In genomic region chr6:22325481-22325880, GRCh38 we compare ENCODE assay signal across 25 cellular contexts. TPM values are rescaled to one million over a fixed set of nuclear protein-coding genes. Genes with fewer than 3 reads are reported as not detected.
DNase-seq lines count a peak whose midpoint lies in the region; ATAC-seq, FAIRE-seq and TF ChIP-seq lines count a peak whose summit lies in the region.
"Had no signal": no experiment of that assay in that cellular context is flagged by ENCODE, and none has a peak within 500 bp of the region (broad histone marks: within the 10 kb centered on the region; RNA-seq: fewer than 3 reads in every experiment).

No MANE protein-coding gene starts in this region.

- H3K36me3 ChIP-seq in liver (ENCODE audit: control insufficient read depth in 4 of 4, insufficient read depth in 3 of 4, low read depth in 1 of 4, low read length in 3 of 4) (no peaks in the 10 kb centered on the region), HepG2 (replicated peaks in 1 of 2; ENCODE audit: control insufficient read depth in 1 of 2, insufficient read depth in 2 of 2, low read length in 2 of 2) (no peaks in the 10 kb centered on the region), brain microvascular endothelial cell (replicated peaks) (no peaks in the 10 kb centered on the region)

- no peak overlapping the region for H3K4me2 ChIP-seq in HepG2 (ENCODE audit: low read depth, low read length)
- H3K4me2 ChIP-seq: A549 had no signal

- no peak for DNase-seq in Right ventricle myocardium superior
- DNase-seq in right cardiac atrium = no peak
- DNase-seq in HepG2 (ENCODE audit: low spot score) = no peak
- DNase-seq in left kidney (ENCODE audit: low read depth, low spot score) = peak; percentile 18
- DNase-seq in brain microvascular endothelial cell = no peak
- DNase-seq: AML-193; CD4-positive, alpha-beta T cell; DMS153; DMS79; GF-D8; GOT3; H7; HFFc6 had no signal

- POLR2A ChIA-PET in HepG2 (lab: Yijun Ruan, JAX) = no interaction called here

- no peaks in the 10 kb centered on the region for H3K27me3 ChIP-seq in right cardiac atrium (ENCODE audit: control insufficient read depth, insufficient read depth)
- H3K27me3 ChIP-seq in liver (ENCODE audit: control insufficient read depth in 4 of 4, insufficient read depth in 4 of 4, low read length in 3 of 4) = no peaks in the 10 kb centered on the region
- H3K27me3 ChIP-seq in HepG2 (ENCODE audit: control insufficient read depth in 1 of 2, insufficient read depth in 2 of 2, low read length in 2 of 2) = no peaks in the 10 kb centered on the region
- no peaks in the 10 kb centered on the region for H3K27me3 ChIP-seq in brain microvascular endothelial cell (replicated peaks)

- peak in 1 of 2 donors; percentile 10 for TF ChIP-seq RAD21 in liver (IDR thresholded peaks at IDR 0.05)
- no peak for TF ChIP-seq RAD21 in HepG2 (CRISPR knock-in tag; IDR thresholded peaks at IDR 0.05)

- FAIRE-seq in HepG2 (lab: Jason Lieb, UNC) = no peak
- FAIRE-seq: A549 had no signal

- H3K4me3 ChIP-seq in right cardiac atrium (ENCODE audit: low read length) (no peak overlapping the region), liver (ENCODE audit: low read depth in 1 of 3, low read length in 3 of 3) (no peak overlapping the region), HepG2 (replicated peaks in 1 of 3; ENCODE audit: insufficient read depth in 1 of 3, low read depth in 2 of 3, low read length in 3 of 3) (no peak overlapping the region), brain microvascular endothelial cell (ENCODE audit: low read depth, low read length) (no peak overlapping the region)
- H3K4me3 ChIP-seq: A549 had no signal

- intact Hi-C loops in Right ventricle myocardium superior (cut with DNase I) = no loop called here
- intact Hi-C loops in right cardiac atrium (cut with DNase I) = no loop called here
- intact Hi-C loops in HepG2 (cut with micrococcal nuclease; ENCODE audit: unreplicated experiment) = no loop called here

- CTCF ChIA-PET in HepG2 (lab: Yijun Ruan, JAX; ENCODE audit: low intra/inter-chr PET ratio, low total read pairs) = no interaction called here

- H3K79me2 ChIP-seq in HepG2 (ENCODE audit: insufficient read depth, low read length) = no peaks in the 10 kb centered on the region

- TF ChIP-seq CTCF in liver (IDR thresholded peaks at IDR 0.05; ENCODE audit: low read depth, low read length, missing input control) = no peak
- no peak for TF ChIP-seq CTCF in HepG2 (CRISPR knock-in tag; IDR thresholded peaks at IDR 0.05)
- TF ChIP-seq CTCF in brain microvascular endothelial cell (IDR thresholded peaks at IDR 0.05; ENCODE audit: low read depth, low read length, missing control alignments) = no peak

- peak; percentile 22 for ATAC-seq in Right ventricle myocardium superior (ENCODE audit: poor library complexity)
- ATAC-seq in right cardiac atrium = no peak
- ATAC-seq in HepG2 = no peak
- no peak for ATAC-seq in HG02938 (IDR thresholded peaks at IDR 0.05; ENCODE audit: unreplicated experiment)
- ATAC-seq in HG02870 (IDR thresholded peaks at IDR 0.05; ENCODE audit: unreplicated experiment) = no peak
- ATAC-seq: A549, HCT116 had no signal

- H3K9ac ChIP-seq in liver (ENCODE audit: low read depth in 1 of 2, low read length in 2 of 2) = no peak overlapping the region
- H3K9ac ChIP-seq in HepG2 (ENCODE audit: insufficient read depth, low read depth, low read length) = no peak overlapping the region

- no peak overlapping the region for H2AFZ ChIP-seq in HepG2 (ENCODE audit: low read length)

- in situ Hi-C loops in HepG2 (cut with HindIII; ENCODE audit: extremely low pct_ligation_motif_present, low pct_unique_long_range_greater_than_20kb) = no loop called here
- in situ Hi-C loops in brain microvascular endothelial cell (cut with HindIII; ENCODE audit: low pct_ligation_motif_present, low sequenced_read_pairs) = no loop called here

- H3K27ac ChIP-seq in right cardiac atrium (ENCODE audit: low read length) (no peak overlapping the region), liver (ENCODE audit: low read depth in 1 of 2, low read length in 2 of 2) (no peak overlapping the region), HepG2 (ENCODE audit: extremely low read length, insufficient read depth, low read length) (no peak overlapping the region), brain microvascular endothelial cell (no peak overlapping the region)
- H3K27ac ChIP-seq: 22Rv1, A549, C4-2B, HL-60 had no signal

- no peaks in the 10 kb centered on the region for H4K20me1 ChIP-seq in HepG2 (ENCODE audit: insufficient read depth, low read length)

- BruUV-seq in HepG2 (replicated peaks; lab: Mats Ljungman, UMichigan) = no TSS peak

- no peak for TF ChIP-seq EP300 in HepG2 (IDR thresholded peaks at IDR 0.05; ENCODE audit: low read depth in 2 of 2, low read length in 2 of 2)
- no peak for TF ChIP-seq EP300 in HepG2 (CRISPR knock-in tag; IDR thresholded peaks at IDR 0.05; ENCODE audit: borderline replicate concordance)

- TF ChIP-seq POLR2A in HepG2 (IDR thresholded peaks at IDR 0.05; ENCODE audit: insufficient read depth in 1 of 2, low read depth in 2 of 2, low read length in 2 of 2) = no peak

- no peaks in the 10 kb centered on the region for H3K4me1 ChIP-seq in right cardiac atrium (ENCODE audit: control insufficient read depth, insufficient read depth, low read length)
- no peaks in the 10 kb centered on the region for H3K4me1 ChIP-seq in liver (ENCODE audit: control insufficient read depth in 4 of 4, insufficient read depth in 4 of 4, low read length in 3 of 4)
- H3K4me1 ChIP-seq in HepG2 (ENCODE audit: insufficient read depth, low read length) = no peaks in the 10 kb centered on the region

- H3K9me3 ChIP-seq in right cardiac atrium (ENCODE audit: control insufficient read depth, low read length) (no peaks in the 10 kb centered on the region), liver (ENCODE audit: control insufficient read depth in 4 of 4, low read length in 3 of 4) (peaks cover 0 to 3% (median 0%) of the 10 kb centered on the region in 4 donors), HepG2 (ENCODE audit: low read length) (peaks cover 80% of the 10 kb centered on the region)
- H3K9me3 ChIP-seq: A549 had no signal

TF ChIP-seq in liver, 16 proteins besides CTCF, POLR2A, EP300 and RAD21:
- TF ChIP-seq FOXA2 (IDR thresholded peaks at IDR 0.05) (no peak), NR2F2 (IDR thresholded peaks at IDR 0.05) (peak; percentile 98), RXRA (IDR thresholded peaks at IDR 0.05) (peak; percentile 40 to 45)

TF ChIP-seq in HepG2, 621 proteins besides CTCF, POLR2A, EP300 and RAD21 (continues in another document):
- no peak for TF ChIP-seq ZNF740 (CRISPR knock-in tag; IDR thresholded peaks at IDR 0.05)
- TF ChIP-seq ERF (CRISPR knock-in tag; IDR thresholded peaks at IDR 0.05) = no peak
- TF ChIP-seq ZBTB7A (CRISPR knock-in tag; IDR thresholded peaks at IDR 0.05) = no peak
- no peak for TF ChIP-seq MEIS1 (CRISPR knock-in tag; IDR thresholded peaks at IDR 0.05; ENCODE audit: borderline replicate concordance)
- no peak for TF ChIP-seq HBP1 (CRISPR knock-in tag; IDR thresholded peaks at IDR 0.05; ENCODE audit: low read depth)
- no peak for TF ChIP-seq HNF4A (CRISPR knock-in tag; IDR thresholded peaks at IDR 0.05)
- no peak for TF ChIP-seq ZMYM4 (CRISPR knock-in tag; IDR thresholded peaks at IDR 0.05)
- no peak for TF ChIP-seq NKX3-1 (CRISPR knock-in tag; IDR thresholded peaks at IDR 0.05)
- TF ChIP-seq GATAD1 (CRISPR knock-in tag; IDR thresholded peaks at IDR 0.05) = no peak

RNA-seq across cellular contexts. Expression of gene PRL, which starts 28.6 kb away (rescaled TPM):
- total RNA-seq in Right ventricle myocardium superior = not detected
- total RNA-seq in right cardiac atrium = not detected
- polyA plus RNA-seq in right cardiac atrium = not detected
- not detected for total RNA-seq in liver
- not detected for polyA plus RNA-seq in liver
- total RNA-seq in HepG2 (2016; rRNA removed; fragmentation: Illumina TruSeq; extraction: Trizol) = not detected in 2 replicates
- total RNA-seq in HepG2 (2016; cell fraction: cytosol; rRNA removed; fragmentation: Illumina TruSeq; extraction: Trizol; ENCODE audit: low read depth) = not detected in 2 replicates
- not detected in 2 replicates for total RNA-seq in HepG2 (2016; cell fraction: insoluble cytoplasmic fraction; rRNA removed; fragmentation: Illumina TruSeq; extraction: Trizol)
- not detected in 2 replicates for total RNA-seq in HepG2 (2016; cell fraction: membrane; rRNA removed; fragmentation: Illumina TruSeq; extraction: Trizol)
- not detected in 2 replicates for total RNA-seq in HepG2 (2016; cell fraction: nucleus; rRNA removed; fragmentation: Illumina TruSeq; extraction: Trizol)
- not detected in 2 replicates for polyA plus RNA-seq in HepG2 (2011; rRNA removed)
- polyA plus RNA-seq in HepG2 (2011; cell fraction: cytosol; rRNA removed) = not detected in 2 replicates
- polyA plus RNA-seq in HepG2 (2011; cell fraction: nucleus; rRNA removed) = not detected in 2 replicates
- polyA plus RNA-seq in HepG2 (2012) = not detected in 2 replicates
- polyA plus RNA-seq in HepG2 (2016; cell fraction: cytosol; fragmentation: Illumina TruSeq; extraction: Trizol; ENCODE audit: low read depth) = not detected in 2 replicates
- polyA plus RNA-seq in HepG2 (2016; cell fraction: insoluble cytoplasmic fraction; fragmentation: Illumina TruSeq; extraction: Trizol; ENCODE audit: low read depth) = not detected in 2 replicates
- not detected in 2 replicates for polyA plus RNA-seq in HepG2 (2016; cell fraction: membrane; fragmentation: Illumina TruSeq; extraction: Trizol; ENCODE audit: low read depth)
- not detected in 2 replicates for polyA plus RNA-seq in HepG2 (2016; cell fraction: nucleus; fragmentation: Illumina TruSeq; extraction: Trizol; ENCODE audit: insufficient read depth, low read depth)
- not detected in 2 replicates for polyA minus RNA-seq in HepG2 (2011; rRNA and poly(A)+ RNA removed; ENCODE audit: low replicate concordance)
- polyA minus RNA-seq in HepG2 (2011; cell fraction: cytosol; rRNA and poly(A)+ RNA removed) = not detected in 2 replicates
- polyA minus RNA-seq in HepG2 (2011; cell fraction: nucleus; rRNA and poly(A)+ RNA removed) = not detected in 2 replicates
- total RNA-seq: CD4-positive, alpha-beta T cell; Daoy; H7; HFFc6; HT1080 had no signal
- polyA plus RNA-seq: A549, BJ, IgD-negative memory B cell had no signal
